Comparison of ENCODE assay signal across 1 cellular context in genomic region chr4:185504098-185505047, GRCh38.
TF ChIP-seq lines count a peak whose summit lies in the region.

No MANE protein-coding gene starts in this region.

TF ChIP-seq in HepG2, 621 proteins besides CTCF, POLR2A, EP300 and RAD21 (continued from another document and continues in another):
- TF ChIP-seq ZNF441 (CRISPR knock-in tag; IDR thresholded peaks at IDR 0.05; ENCODE audit: borderline replicate concordance) (peak; percentile 51; the same call in 1 of the 2 replicates), LRRFIP1 (CRISPR knock-in tag; conservative IDR thresholded peaks at IDR 0.05) (no peak), TERF1 (CRISPR knock-in tag; IDR thresholded peaks at IDR 0.05) (no peak), TMF1 (CRISPR knock-in tag; IDR thresholded peaks at IDR 0.05; ENCODE audit: low read depth) (no peak), ZNF160 (CRISPR knock-in tag; IDR thresholded peaks at IDR 0.05) (no peak), FOXM1 (CRISPR knock-in tag; IDR thresholded peaks at IDR 0.05) (no peak), ZNF792 (CRISPR knock-in tag; IDR thresholded peaks at IDR 0.05) (no peak), DPF2 (CRISPR knock-in tag; IDR thresholded peaks at IDR 0.05; ENCODE audit: borderline replicate concordance, low read depth) (no peak), ZNF788 (CRISPR knock-in tag; IDR thresholded peaks at IDR 0.05; ENCODE audit: borderline replicate concordance) (no peak), AHR (CRISPR knock-in tag; IDR thresholded peaks at IDR 0.05) (no peak), PREB (CRISPR knock-in tag; IDR thresholded peaks at IDR 0.05) (no peak), BCLAF1 (IDR thresholded peaks at IDR 0.05) (no peak), ZNF567 (CRISPR knock-in tag; IDR thresholded peaks at IDR 0.05; ENCODE audit: borderline replicate concordance) (0 out of 2 replicates have a peak, but pooled peaks have one; percentile 41), ZNF34 (CRISPR knock-in tag; IDR thresholded peaks at IDR 0.05; ENCODE audit: borderline replicate concordance) (0 out of 2 replicates have a peak, but pooled peaks have one; percentile 29), ZNF562 (CRISPR knock-in tag; IDR thresholded peaks at IDR 0.05; ENCODE audit: borderline replicate concordance) (no peak), ZNF652 (CRISPR knock-in tag; IDR thresholded peaks at IDR 0.05; ENCODE audit: borderline replicate concordance, low read depth) (peak; percentile 66; the same call in 1 of the 2 replicates), ZNF83 (CRISPR knock-in tag; IDR thresholded peaks at IDR 0.05; ENCODE audit: borderline replicate concordance) (no peak), HDAC6 (IDR thresholded peaks at IDR 0.05; ENCODE audit: low read depth, low read length) (no peak), ZNF251 (CRISPR knock-in tag; IDR thresholded peaks at IDR 0.05) (no peak), BRD4 (CRISPR knock-in tag; IDR thresholded peaks at IDR 0.05) (no peak), NAIF1 (CRISPR knock-in tag; IDR thresholded peaks at IDR 0.05; ENCODE audit: borderline replicate concordance) (no peak), ZNF121 (CRISPR knock-in tag; IDR thresholded peaks at IDR 0.05) (no peak), NFYC (CRISPR knock-in tag; IDR thresholded peaks at IDR 0.05) (no peak), ETV6 (CRISPR knock-in tag; conservative IDR thresholded peaks at IDR 0.05) (no peak), PAX8 (CRISPR knock-in tag; IDR thresholded peaks at IDR 0.05; ENCODE audit: borderline replicate concordance) (no peak), ATM (IDR thresholded peaks at IDR 0.05; ENCODE audit: borderline replicate concordance) (no peak), TCF7 (IDR thresholded peaks at IDR 0.05; ENCODE audit: low read depth) (peak; percentile 49; the same call in 1 of the 2 replicates), IRF1 (CRISPR knock-in tag; IDR thresholded peaks at IDR 0.05; ENCODE audit: low read depth) (no peak), NR2F2 (IDR thresholded peaks at IDR 0.05; ENCODE audit: borderline replicate concordance, low read depth) (0 out of 2 replicates have a peak, but pooled peaks have one; percentile 14), ZNF3 (CRISPR knock-in tag; IDR thresholded peaks at IDR 0.05) (no peak), HOXA3 (CRISPR knock-in tag; IDR thresholded peaks at IDR 0.05) (peak; percentile 93), ZNF589 (CRISPR knock-in tag; conservative IDR thresholded peaks at IDR 0.05) (no peak), ZSCAN21 (CRISPR knock-in tag; IDR thresholded peaks at IDR 0.05; ENCODE audit: borderline replicate concordance) (no peak), ZNF446 (CRISPR knock-in tag; IDR thresholded peaks at IDR 0.05) (no peak), THRA (CRISPR knock-in tag; IDR thresholded peaks at IDR 0.05; ENCODE audit: borderline replicate concordance) (peak; percentile 43; the same call in 1 of the 2 replicates), MIER3 (CRISPR knock-in tag; IDR thresholded peaks at IDR 0.05; ENCODE audit: borderline replicate concordance) (peak; percentile 15; the same call in 1 of the 2 replicates), KLF16 (CRISPR knock-in tag; IDR thresholded peaks at IDR 0.05) (peak in 1 of 2 experiments; percentile 33; a peak in 1 of 4 replicates), CREB1 (IDR thresholded peaks at IDR 0.05) (peak; percentile 66), CREB1 (CRISPR knock-in tag; IDR thresholded peaks at IDR 0.05) (peak; percentile 83), ZNF644 (CRISPR knock-in tag; IDR thresholded peaks at IDR 0.05; ENCODE audit: low read depth) (peak; percentile 80), ZNF761 (CRISPR knock-in tag; conservative IDR thresholded peaks at IDR 0.05) (no peak), SOX6 (IDR thresholded peaks at IDR 0.05) (no peak), SOX6 (CRISPR knock-in tag; IDR thresholded peaks at IDR 0.05) (peak; percentile 94), ZNF577 (CRISPR knock-in tag; IDR thresholded peaks at IDR 0.05; ENCODE audit: borderline replicate concordance, low read depth) (no peak), ZNF263 (CRISPR knock-in tag; IDR thresholded peaks at IDR 0.05) (no peak), MXD1 (CRISPR knock-in tag; IDR thresholded peaks at IDR 0.05) (no peak), RFX5 (IDR thresholded peaks at IDR 0.05; ENCODE audit: low read depth, low read length) (no peak), ZNF280D (CRISPR knock-in tag; IDR thresholded peaks at IDR 0.05) (0 out of 2 replicates have a peak, but pooled peaks have one; percentile 24), ZNF816 (CRISPR knock-in tag; IDR thresholded peaks at IDR 0.05; ENCODE audit: borderline replicate concordance) (no peak), ZNF569 (CRISPR knock-in tag; IDR thresholded peaks at IDR 0.05; ENCODE audit: borderline replicate concordance) (no peak), CSRNP1 (CRISPR knock-in tag; IDR thresholded peaks at IDR 0.05) (no peak), CCAR2 (optimal IDR thresholded peaks at IDR 0.05; ENCODE audit: low read depth, low read length) (no peak), ZNF674 (CRISPR knock-in tag; IDR thresholded peaks at IDR 0.05; ENCODE audit: low read depth) (no peak), ZNF614 (CRISPR knock-in tag; IDR thresholded peaks at IDR 0.05; ENCODE audit: borderline replicate concordance) (peak; percentile 83), ZNF782 (CRISPR knock-in tag; IDR thresholded peaks at IDR 0.05; ENCODE audit: borderline replicate concordance) (no peak)
